25 cellular contexts compared by ENCODE assay signal in genomic region chr3:116391296-116392201, GRCh38. TPM values are rescaled to one million over a fixed set of nuclear protein-coding genes. Genes with fewer than 3 reads are reported as not detected.
"Had no signal": no experiment of that assay in that cellular context is flagged by ENCODE, and none has a peak within 500 bp of the region (broad histone marks: within the 10 kb centered on the region; RNA-seq: fewer than 3 reads in every experiment).

No MANE protein-coding gene starts in this region.

- ATAC-seq: activated T-cell treated with anti-CD3 and anti-CD28 coated beads, Interleukin-2, amount 50 U/mL, for 4 hours; K562; T-helper 17 cell had no signal

- FAIRE-seq: K562, TTC549 had no signal

- DNase-seq: activated CD4-positive, alpha-beta memory T cell treated with anti-CD3 and anti-CD28 coated beads for 36 hours; activated CD4-positive, alpha-beta T cell treated with anti-CD3 and anti-CD28 coated beads, Interleukin-2, amount 10 ng/mL, durations not matched to agents 7 days and 5 days; activated CD4-positive, CD25-positive, alpha-beta regulatory T cell; activated CD8-positive, alpha-beta memory T cell treated with anti-CD3 and anti-CD28 coated beads for 24 hours; activated effector memory CD4-positive, alpha-beta T cell treated with anti-CD3 and anti-CD28 coated beads, Interleukin-2, amount 50 U/mL, for 16 hours; activated naive CD4-positive, alpha-beta T cell treated with anti-CD3 and anti-CD28 coated beads for 36 hours; activated T-cell treated with anti-CD3 and anti-CD28 coated beads, Interleukin-2, amount 50 U/mL, for 4 hours; amygdala; brain microvascular endothelial cell; Karpas-422; NCI-H1105 treated with DMSO at 0.1 percent for 48 hours; NCI-H1436 treated with DMSO at 0.1 percent for 48 hours; NCI-H187; NCI-H2081; NCI-H510A treated with DMSO at 0.1 percent for 48 hours; NCI-H69; SHP77 treated with DMSO at 0.1 percent for 48 hours; T-helper 17 cell; T-helper 9 cell had no signal

- H3K36me3 ChIP-seq: brain microvascular endothelial cell, cardiac muscle cell, Peyer's patch had no signal

- H3K27me3 ChIP-seq: brain microvascular endothelial cell, cardiac muscle cell, Peyer's patch had no signal

- H3K27ac ChIP-seq: brain microvascular endothelial cell, cardiac muscle cell, Peyer's patch, RWPE1, VCaP had no signal

- H3K4me3 ChIP-seq: cardiac muscle cell, K562, Peyer's patch had no signal

- H3K4me1 ChIP-seq: Peyer's patch had no signal

- H3K9me3 ChIP-seq: Peyer's patch had no signal

RNA-seq across cellular contexts. Expression of gene LSAMP, which starts 53.7 kb away (rescaled TPM):
- total RNA-seq: activated CD4-positive, alpha-beta memory T cell treated with anti-CD3 and anti-CD28 coated beads for 36 hours; activated CD4-positive, alpha-beta T cell treated with anti-CD3 and anti-CD28 coated beads, Interleukin-2, amount 10 ng/mL, durations not matched to agents 7 days and 5 days; activated naive CD4-positive, alpha-beta T cell treated with anti-CD3 and anti-CD28 coated beads for 36 hours; activated T-cell treated with anti-CD3 and anti-CD28 coated beads, Interleukin-2, amount 50 U/mL, for 4 hours; T-helper 17 cell had no signal
